ENCODE assay signal across 34 cellular contexts in the genomic region with DNA sequence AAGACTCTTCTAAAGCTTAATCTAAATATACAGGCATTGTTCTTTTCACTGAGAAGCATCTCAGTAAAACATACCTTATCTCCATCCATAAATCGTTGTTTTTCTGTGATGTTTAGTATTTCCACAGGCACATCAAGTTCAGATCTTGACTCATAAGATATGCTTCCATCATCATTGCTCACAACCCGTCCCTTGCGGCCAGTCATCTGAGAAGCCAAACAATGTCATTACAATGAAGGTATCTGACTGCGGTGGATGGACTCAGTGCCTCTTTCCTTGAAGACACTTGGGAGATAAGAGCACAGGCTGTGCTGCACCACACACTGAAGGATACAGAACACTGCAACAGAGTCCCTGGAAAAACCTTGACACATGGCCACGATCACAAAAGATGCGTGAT.
"Had no signal": no experiment of that assay in that cellular context is flagged by ENCODE, and none has a peak within 500 bp of the region (broad histone marks: within the 10 kb centered on the region; RNA-seq: fewer than 3 reads in every experiment).

No MANE protein-coding gene starts in this region.

- DNase-seq: activated CD4-positive, alpha-beta memory T cell treated with anti-CD3 and anti-CD28 coated beads, Interleukin-2, amount 10 ng/mL, durations not matched to agents 7 days and 5 days; activated CD4-positive, alpha-beta T cell treated with anti-CD3 and anti-CD28 coated beads for 1 hour; activated CD4-positive, alpha-beta T cell treated with anti-CD3 and anti-CD28 coated beads for 4 hours; activated CD4-positive, alpha-beta T cell treated with anti-CD3 and anti-CD28 coated beads, Interleukin-2, amount 10 ng/mL, durations not matched to agents 7 days and 5 days; activated CD4-positive, alpha-beta T cell treated with anti-CD3 and anti-CD28 coated beads, Interleukin-2, amount 50 U/mL, for 4 hours; activated CD8-positive, alpha-beta memory T cell treated with anti-CD3 and anti-CD28 coated beads, Interleukin-2, amount 50 U/mL, for 48 hours; activated effector memory CD4-positive, alpha-beta T cell treated with Interleukin-2 at 50 U/mL for 16 hours; activated gamma-delta T cell treated with Interleukin-2 at 50 U/mL for 16 hours; activated naive CD4-positive, alpha-beta T cell treated with anti-CD3 and anti-CD28 coated beads for 36 hours; activated naive CD8-positive, alpha-beta T cell treated with anti-CD3 and anti-CD28 coated beads for 36 hours; activated naive CD8-positive, alpha-beta T cell treated with anti-CD3 and anti-CD28 coated beads, Interleukin-2, amount 50 U/mL, for 24 hours; activated T-cell treated with anti-CD3 and anti-CD28 coated beads for 4 hours; activated T-cell treated with anti-CD3 and anti-CD28 coated beads, Interleukin-2, amount 50 U/mL, for 24 hours; activated T-cell treated with anti-CD3 and anti-CD28 coated beads, Interleukin-2, amount 50 U/mL, for 72 hours; adrenal gland; central memory CD4-positive, alpha-beta T cell; cerebellar nuclear complex; colonic mucosa; effector CD8-positive, alpha-beta T cell; foreskin fibroblast; head of caudate nucleus; T-helper 1 cell; T-helper 2 cell had no signal

- H3K9me3 ChIP-seq: adrenal gland, ascending aorta, breast epithelium, colonic mucosa had no signal

- FAIRE-seq: endometrium, frontal cortex had no signal

- H3K27me3 Mint-ChIP-seq: activated CD4-positive, alpha-beta memory T cell treated with anti-CD3 and anti-CD28 coated beads, Interleukin-2, amount 10 ng/mL, durations not matched to agents 7 days and 5 days; activated CD4-positive, alpha-beta T cell treated with anti-CD3 and anti-CD28 coated beads, Interleukin-2, amount 10 ng/mL, durations not matched to agents 7 days and 5 days; activated naive CD4-positive, alpha-beta T cell treated with anti-CD3 and anti-CD28 coated beads, Interleukin-2, amount 50 U/mL, for 24 hours; activated naive CD8-positive, alpha-beta T cell treated with anti-CD3 and anti-CD28 coated beads for 36 hours; activated naive CD8-positive, alpha-beta T cell treated with anti-CD3 and anti-CD28 coated beads, Interleukin-2, amount 50 U/mL, for 24 hours; activated T-cell treated with anti-CD3 and anti-CD28 coated beads, Interleukin-2, amount 50 U/mL, for 24 hours; activated T-helper 17 cell treated with anti-CD3 and anti-CD28 coated beads, Interleukin-2, amount 50 U/mL, for 72 hours; brain had no signal

- H3K27ac ChIP-seq: adrenal gland, ascending aorta, breast epithelium, cardiac muscle cell, colonic mucosa, VCaP had no signal

- H3K27me3 ChIP-seq: adrenal gland, ascending aorta, breast epithelium, cardiac muscle cell, colonic mucosa had no signal

- H3K4me3 Mint-ChIP-seq: activated CD4-positive, alpha-beta memory T cell treated with anti-CD3 and anti-CD28 coated beads, Interleukin-2, amount 10 ng/mL, durations not matched to agents 7 days and 5 days; activated CD4-positive, alpha-beta T cell treated with anti-CD3 and anti-CD28 coated beads, Interleukin-2, amount 10 ng/mL, durations not matched to agents 7 days and 5 days; activated naive CD4-positive, alpha-beta T cell treated with anti-CD3 and anti-CD28 coated beads for 36 hours; activated naive CD4-positive, alpha-beta T cell treated with anti-CD3 and anti-CD28 coated beads, Interleukin-2, amount 50 U/mL, for 24 hours; activated naive CD8-positive, alpha-beta T cell treated with anti-CD3 and anti-CD28 coated beads for 36 hours; activated naive CD8-positive, alpha-beta T cell treated with anti-CD3 and anti-CD28 coated beads, Interleukin-2, amount 50 U/mL, for 24 hours; activated T-cell treated with anti-CD3 and anti-CD28 coated beads, Interleukin-2, amount 50 U/mL, for 24 hours; activated T-cell treated with anti-CD3 and anti-CD28 coated beads, Interleukin-2, amount 50 U/mL, for 72 hours; activated T-helper 17 cell treated with anti-CD3 and anti-CD28 coated beads, Interleukin-2, amount 50 U/mL, for 72 hours; brain; WTC11 had no signal

- H3K4me3 ChIP-seq: adrenal gland, ascending aorta, breast epithelium, cardiac muscle cell, colonic mucosa had no signal

- H3K4me1 ChIP-seq: adrenal gland, ascending aorta, breast epithelium, colonic mucosa had no signal

- H3K27ac Mint-ChIP-seq: activated CD4-positive, alpha-beta memory T cell treated with anti-CD3 and anti-CD28 coated beads, Interleukin-2, amount 10 ng/mL, durations not matched to agents 7 days and 5 days; activated CD4-positive, alpha-beta T cell treated with anti-CD3 and anti-CD28 coated beads, Interleukin-2, amount 10 ng/mL, durations not matched to agents 7 days and 5 days; activated naive CD4-positive, alpha-beta T cell treated with anti-CD3 and anti-CD28 coated beads for 36 hours; activated naive CD4-positive, alpha-beta T cell treated with anti-CD3 and anti-CD28 coated beads, Interleukin-2, amount 50 U/mL, for 24 hours; activated naive CD8-positive, alpha-beta T cell treated with anti-CD3 and anti-CD28 coated beads for 36 hours; activated naive CD8-positive, alpha-beta T cell treated with anti-CD3 and anti-CD28 coated beads, Interleukin-2, amount 50 U/mL, for 24 hours; activated T-cell treated with anti-CD3 and anti-CD28 coated beads, Interleukin-2, amount 50 U/mL, for 24 hours; activated T-cell treated with anti-CD3 and anti-CD28 coated beads, Interleukin-2, amount 50 U/mL, for 72 hours; activated T-helper 17 cell treated with anti-CD3 and anti-CD28 coated beads, Interleukin-2, amount 50 U/mL, for 72 hours; brain; WTC11 had no signal

- H3K9me3 Mint-ChIP-seq: activated CD4-positive, alpha-beta memory T cell treated with anti-CD3 and anti-CD28 coated beads, Interleukin-2, amount 10 ng/mL, durations not matched to agents 7 days and 5 days; activated CD4-positive, alpha-beta T cell treated with anti-CD3 and anti-CD28 coated beads, Interleukin-2, amount 10 ng/mL, durations not matched to agents 7 days and 5 days; activated naive CD4-positive, alpha-beta T cell treated with anti-CD3 and anti-CD28 coated beads for 36 hours; activated naive CD4-positive, alpha-beta T cell treated with anti-CD3 and anti-CD28 coated beads, Interleukin-2, amount 50 U/mL, for 24 hours; activated naive CD8-positive, alpha-beta T cell treated with anti-CD3 and anti-CD28 coated beads for 36 hours; activated naive CD8-positive, alpha-beta T cell treated with anti-CD3 and anti-CD28 coated beads, Interleukin-2, amount 50 U/mL, for 24 hours; activated T-cell treated with anti-CD3 and anti-CD28 coated beads, Interleukin-2, amount 50 U/mL, for 24 hours; activated T-cell treated with anti-CD3 and anti-CD28 coated beads, Interleukin-2, amount 50 U/mL, for 72 hours; activated T-helper 17 cell treated with anti-CD3 and anti-CD28 coated beads, Interleukin-2, amount 50 U/mL, for 72 hours; brain; WTC11 had no signal

- ATAC-seq: activated naive CD8-positive, alpha-beta T cell treated with anti-CD3 and anti-CD28 coated beads, Interleukin-2, amount 50 U/mL, for 24 hours; activated T-cell treated with anti-CD3 and anti-CD28 coated beads, Interleukin-2, amount 50 U/mL, for 72 hours; activated T-helper 17 cell treated with anti-CD3 and anti-CD28 coated beads, Interleukin-2, amount 50 U/mL, for 72 hours; esophagus mucosa; WTC11 had no signal

- H3K4me1 Mint-ChIP-seq: activated CD4-positive, alpha-beta memory T cell treated with anti-CD3 and anti-CD28 coated beads, Interleukin-2, amount 10 ng/mL, durations not matched to agents 7 days and 5 days; activated CD4-positive, alpha-beta T cell treated with anti-CD3 and anti-CD28 coated beads, Interleukin-2, amount 10 ng/mL, durations not matched to agents 7 days and 5 days; activated naive CD4-positive, alpha-beta T cell treated with anti-CD3 and anti-CD28 coated beads, Interleukin-2, amount 50 U/mL, for 24 hours; activated naive CD8-positive, alpha-beta T cell treated with anti-CD3 and anti-CD28 coated beads for 36 hours; activated naive CD8-positive, alpha-beta T cell treated with anti-CD3 and anti-CD28 coated beads, Interleukin-2, amount 50 U/mL, for 24 hours; activated T-helper 17 cell treated with anti-CD3 and anti-CD28 coated beads, Interleukin-2, amount 50 U/mL, for 72 hours; brain; WTC11 had no signal
